ENCODE assay signal across 15 cellular contexts in genomic region chr17:1018547-1018946, GRCh38. TPM values are rescaled to one million over a fixed set of nuclear protein-coding genes. Genes with fewer than 3 reads are reported as not detected.
A peak's percentile ranks its signal among the peaks of the same experiment; 100 is the strongest.
DNase-seq lines count a peak whose midpoint lies in the region; ATAC-seq and TF ChIP-seq lines count a peak whose summit lies in the region.
"Had no signal": no experiment of that assay in that cellular context is flagged by ENCODE, and none has a peak within 500 bp of the region (broad histone marks: within the 10 kb centered on the region; RNA-seq: fewer than 3 reads in every experiment).

No MANE protein-coding gene starts in this region.

- H3K27me3 ChIP-seq in ascending aorta (no peaks in the 10 kb centered on the region), mucosa of stomach (ENCODE audit: control insufficient read depth, insufficient read depth, low read length) (no peaks in the 10 kb centered on the region), upper lobe of left lung (no peaks in the 10 kb centered on the region)

- H3K9me3 ChIP-seq in HEK293 (ENCODE audit: control insufficient read depth, insufficient read depth, low read depth, low read length), result no peaks in the 10 kb centered on the region
- no peaks in the 10 kb centered on the region for H3K9me3 ChIP-seq in ascending aorta
- H3K9me3 ChIP-seq in mucosa of stomach (ENCODE audit: control insufficient read depth, low read length), result no peaks in the 10 kb centered on the region
- no peaks in the 10 kb centered on the region for H3K9me3 ChIP-seq in upper lobe of left lung

- 91 to 92% methylated on average over 4 to 11 of the region's 11 CpGs for WGBS in upper lobe of left lung, 2 donors

- no peak for TF ChIP-seq EP300 in upper lobe of left lung (IDR thresholded peaks at IDR 0.05)

- no peaks in the 10 kb centered on the region for H3K9me3 Mint-ChIP-seq in type B pancreatic cell
- H3K9me3 Mint-ChIP-seq: CD4-positive, alpha-beta memory T cell had no signal

- DNase-seq in ascending aorta (ENCODE audit: low spot score in 2 of 2) (no peak), NCI-H2107 treated with DMSO at 0.1 percent for 48 hours (lab: John Stamatoyannopoulos, UW; ENCODE audit: unreplicated experiment) (no peak), upper lobe of left lung (no peak), type B pancreatic cell (ENCODE audit: extremely low spot score, unreplicated experiment) (no peak)
- DNase-seq: ACHN; Calu3; CD4-positive, alpha-beta memory T cell; DMS53; NCI-H187; NCI-H446; PC-9 had no signal

- POLR2A ChIA-PET in HEK293 (lab: Yijun Ruan, JAX), result no interaction called here

- no peaks in the 10 kb centered on the region for H3K27me3 Mint-ChIP-seq in type B pancreatic cell
- H3K27me3 Mint-ChIP-seq: CD4-positive, alpha-beta memory T cell had no signal

- H3K4me1 ChIP-seq in HEK293 (ENCODE audit: control insufficient read depth, insufficient read depth, low read length) (no peaks in the 10 kb centered on the region), ascending aorta (peaks cover 24 to 44% of the 10 kb centered on the region in 2 donors), mucosa of stomach (ENCODE audit: control insufficient read depth, insufficient read depth, low read length) (peaks cover 18% of the 10 kb centered on the region), upper lobe of left lung (peaks cover 0 to 14% (median 2%) of the 10 kb centered on the region in 4 donors)

- H3K4me1 Mint-ChIP-seq in type B pancreatic cell (ENCODE audit: unreplicated experiment), result peaks cover 8% of the 10 kb centered on the region

- TF ChIP-seq CTCF in HEK293 (tag by site-specific recombination; IDR thresholded peaks at IDR 0.05) (no peak), ascending aorta (IDR thresholded peaks at IDR 0.05) (no peak), upper lobe of left lung (IDR thresholded peaks at IDR 0.05) (no peak), type B pancreatic cell (conservative IDR thresholded peaks at IDR 0.05) (no peak)

- no peak overlapping the region for H3K4me3 Mint-ChIP-seq in type B pancreatic cell
- H3K4me3 Mint-ChIP-seq: CD4-positive, alpha-beta memory T cell had no signal

- intact Hi-C loops in ascending aorta (cut with DNase I), result no loop called here

- no peak overlapping the region for H3K27ac Mint-ChIP-seq in type B pancreatic cell

- no peak overlapping the region for H3K4me3 ChIP-seq in HEK293 (ENCODE audit: low read depth, low read length)
- no peak overlapping the region for H3K4me3 ChIP-seq in ascending aorta
- H3K4me3 ChIP-seq in mucosa of stomach (ENCODE audit: low read length), result no peak overlapping the region
- no peak overlapping the region for H3K4me3 ChIP-seq in upper lobe of left lung
- H3K4me3 ChIP-seq: K562, PC-9 had no signal

- no peaks in the 10 kb centered on the region for H3K36me3 Mint-ChIP-seq in type B pancreatic cell

- no peak for ATAC-seq in upper lobe of left lung (ENCODE audit: low FRiP score in 2 of 2)
- ATAC-seq: K562 had no signal

- peak overlapping the region; percentile 11 for H3K9ac ChIP-seq in mucosa of stomach (ENCODE audit: low read length)

- no peak for TF ChIP-seq POLR2A in upper lobe of left lung (IDR thresholded peaks at IDR 0.05)

- peaks cover 0 to 4% of the 10 kb centered on the region in 2 experiments; a peak in 1 of 3 replicates for H3K36me3 ChIP-seq in HEK293 (ENCODE audit: control insufficient read depth in 2 of 2, insufficient read depth in 1 of 2, low read length in 2 of 2)
- H3K36me3 ChIP-seq in ascending aorta, result peaks cover 3 to 9% of the 10 kb centered on the region in 2 donors
- H3K36me3 ChIP-seq in mucosa of stomach (ENCODE audit: control insufficient read depth, insufficient read depth, low read length), result no peaks in the 10 kb centered on the region
- H3K36me3 ChIP-seq in upper lobe of left lung, result peaks cover 0 to 17% (median 9%) of the 10 kb centered on the region in 4 donors

- CTCF ChIA-PET in HEK293 (lab: Yijun Ruan, JAX), result interaction anchor here (0.6 to 1.3 kb wide), 2 partner anchors 15 to 38 kb away, joined by 3 to 4 read pairs; no protein-coding TSS in a partner anchor

- H3K27ac ChIP-seq in HEK293 (ENCODE audit: extremely low read depth, low read depth, low read length) (no peak overlapping the region), ascending aorta (peak overlapping the region; percentile 94), temporal lobe (ENCODE audit: low read depth, low read length) (peak overlapping the region; percentile 87), upper lobe of left lung (peak overlapping the region in 2 of 4 donors; percentile 69 to 74)
- H3K27ac ChIP-seq: PC-9 had no signal

TF ChIP-seq in HEK293, 187 proteins besides CTCF, POLR2A, EP300 and RAD21:
- TF ChIP-seq, protein P1, sequence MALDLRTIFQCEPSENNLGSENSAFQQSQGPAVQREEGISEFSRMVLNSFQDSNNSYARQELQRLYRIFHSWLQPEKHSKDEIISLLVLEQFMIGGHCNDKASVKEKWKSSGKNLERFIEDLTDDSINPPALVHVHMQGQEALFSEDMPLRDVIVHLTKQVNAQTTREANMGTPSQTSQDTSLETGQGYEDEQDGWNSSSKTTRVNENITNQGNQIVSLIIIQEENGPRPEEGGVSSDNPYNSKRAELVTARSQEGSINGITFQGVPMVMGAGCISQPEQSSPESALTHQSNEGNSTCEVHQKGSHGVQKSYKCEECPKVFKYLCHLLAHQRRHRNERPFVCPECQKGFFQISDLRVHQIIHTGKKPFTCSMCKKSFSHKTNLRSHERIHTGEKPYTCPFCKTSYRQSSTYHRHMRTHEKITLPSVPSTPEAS (tag by site-specific recombination; IDR thresholded peaks at IDR 0.05), result no peak
- TF ChIP-seq ZNF670 (tag by site-specific recombination; IDR thresholded peaks at IDR 0.05; ENCODE audit: low read depth) (no peak), ZNF560 (tag by site-specific recombination; IDR thresholded peaks at IDR 0.05; ENCODE audit: borderline replicate concordance) (no peak), ZNF292 (tag by site-specific recombination; IDR thresholded peaks at IDR 0.05; ENCODE audit: borderline replicate concordance, low read depth) (no peak), ZNF600 (tag by site-specific recombination; IDR thresholded peaks at IDR 0.05) (peak; percentile 57; the same call in 1 of the 2 replicates), ZFP37 (tag by site-specific recombination; IDR thresholded peaks at IDR 0.05) (no peak)

RNA-seq across cellular contexts. Expression of gene TIMM22, which starts 21.6 kb away (rescaled TPM):
- total RNA-seq in ascending aorta (12.1 TPM), temporal lobe (9.1 TPM), upper lobe of left lung (10 to 100 TPM in 2 of 6 donors, 1 to 10 TPM in 4; 6.3 to 13.5 (median 8.9) TPM), type B pancreatic cell (ENCODE audit: low replicate concordance) (16.2 and 20.1 TPM in 2 replicates)

RNA-seq across cellular contexts. Expression of gene NXN, which starts 39.0 kb away (rescaled TPM):
- total RNA-seq in ascending aorta (67.3 TPM), temporal lobe (15.0 TPM), upper lobe of left lung (10 to 100 TPM; 32.4 to 63.1 (median 52.2) TPM), type B pancreatic cell (ENCODE audit: low replicate concordance) (65.1 and 68.0 TPM in 2 replicates)
